8 cellular contexts compared by ENCODE assay signal in genomic region chr19:52786464-52787354, GRCh38. TPM values are rescaled to one million over a fixed set of nuclear protein-coding genes. Genes with fewer than 3 reads are reported as not detected.
DNase-seq lines count a peak whose midpoint lies in the region; ATAC-seq and TF ChIP-seq lines count a peak whose summit lies in the region.
"Not testable (repeated sequence)": the region's sequence is repeated elsewhere in the genome, so short reads cannot be mapped to it uniquely, and the experiment has no call there.

ZNF600 (minus strand) TSS chr19:52786791; CDS start chr19:52778888, 7,903 bp downstream.

- H3K36me3 ChIP-seq in thymus (ENCODE audit: control insufficient read depth, insufficient read depth): not testable (repeated sequence)

- H3K27me3 ChIP-seq in thymus (ENCODE audit: control insufficient read depth, insufficient read depth): not testable (repeated sequence)

- ATAC-seq in HG02610 (IDR thresholded peaks at IDR 0.05; ENCODE audit: unreplicated experiment): peak; percentile 84
- ATAC-seq in left ventricle myocardium superior: peak; percentile 100

- peak within 1 kb of the TSS; percentile 68 for H3K27ac ChIP-seq in thymus (ENCODE audit: low read depth)

- peak within 1 kb of the TSS; percentile 75 for H3K4me3 ChIP-seq in thymus (ENCODE audit: low read length)

- WGBS in thymus: 1% methylated on average over 47 of the region's 47 CpGs

- POLR2A ChIA-PET in GM10248 (lab: Yijun Ruan, JAX): interaction anchor here (0.6 kb wide), 1 partner anchor 782 kb away, joined by 5 read pairs; no protein-coding TSS in a partner anchor

- CTCF ChIA-PET in GM10248 (lab: Yijun Ruan, JAX): not testable (repeated sequence)

- DNase-seq in GM10248 (ENCODE audit: extremely low spot score) (peak; percentile 85), NCI-H1417 (lab: John Stamatoyannopoulos, UW) (peak; percentile 77 to 82 (median 79)), T1000 (lab: John Stamatoyannopoulos, UW) (peak; percentile 47), anterior cingulate cortex (lab: John Stamatoyannopoulos, UW) (peak in 37 of 58 donors; percentile 0 to 45 (median 8)), left ventricle myocardium superior (peak; percentile 94), posterior cingulate gyrus (peak in 8 of 10 donors; percentile 4 to 84 (median 48))

- not testable (repeated sequence) for TF ChIP-seq CTCF in GM10248 (IDR thresholded peaks at IDR 0.05; ENCODE audit: control extremely low read depth, extremely low read depth, low read depth, missing control alignments)

- intact Hi-C loops in left ventricle myocardium superior (cut with micrococcal nuclease); posterior cingulate gyrus (cut with DNase I): not testable (repeated sequence)

- H3K4me1 ChIP-seq in thymus (ENCODE audit: control insufficient read depth, insufficient read depth, low read length): not testable (repeated sequence)

- H3K9me3 ChIP-seq in thymus (ENCODE audit: control insufficient read depth): not testable (repeated sequence)

RNA-seq across cellular contexts. Expression of gene ZNF600, which starts in this region (rescaled TPM):
- 2.0 TPM for total RNA-seq in left ventricle myocardium superior
- 17.3 TPM for polyA plus RNA-seq in thymus

Comparison
In these comparisons a context has a peak if more than half of its experiments do, and no peak if none do; other contexts are left out.
1. Peak in every context shown above with its lines: DNase-seq, ATAC-seq, H3K4me3 ChIP-seq and H3K27ac ChIP-seq.
2. DNase-seq: peak in every context shown above with its lines; median percentile 94 in left ventricle myocardium superior; 85 in GM10248; 79 in NCI-H1417; 48 in posterior cingulate gyrus; 47 in T1000; 8 in anterior cingulate cortex.